Comparison of ENCODE assay signal across 10 cellular contexts in the genomic region with DNA sequence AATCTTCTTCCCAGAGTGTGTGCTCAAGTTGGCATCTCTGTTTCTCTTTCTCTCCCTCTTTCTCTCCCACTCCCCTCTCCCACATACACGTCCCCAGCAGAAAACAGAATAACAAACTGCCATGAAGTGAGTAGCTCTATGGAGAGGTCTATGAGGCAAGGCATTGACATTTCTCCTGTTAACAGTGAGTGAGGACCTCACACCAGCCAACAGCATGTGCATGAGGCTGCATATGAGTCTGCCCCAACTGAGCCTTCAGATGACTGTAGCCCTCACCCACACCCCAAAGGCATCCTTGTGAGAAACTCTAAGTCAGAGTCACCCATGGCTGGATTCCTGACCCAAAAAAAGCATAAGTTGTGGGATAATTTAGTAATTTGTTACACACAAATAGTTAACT. TPM values are rescaled to one million over a fixed set of nuclear protein-coding genes. Genes with fewer than 3 reads are reported as not detected.
DNase-seq lines count a peak whose midpoint lies in the region; ATAC-seq and TF ChIP-seq lines count a peak whose summit lies in the region.
"Had no signal": no experiment of that assay in that cellular context is flagged by ENCODE, and none has a peak within 500 bp of the region (broad histone marks: within the 10 kb centered on the region; RNA-seq: fewer than 3 reads in every experiment).

No MANE protein-coding gene starts in this region.

- BruUV-seq in IMR-90 (replicated peaks; lab: Mats Ljungman, UMichigan) = no TSS peak

- H3K36me3 Mint-ChIP-seq in activated naive CD8-positive, alpha-beta T cell treated with anti-CD3 and anti-CD28 coated beads, Interleukin-2, amount 50 U/mL, for 24 hours (ENCODE audit: low read depth) = peaks cover 57% of the 10 kb centered on the region

- no peak for TF ChIP-seq RAD21 in IMR-90 (IDR thresholded peaks at IDR 0.05; ENCODE audit: low read length)

- H2BK5ac ChIP-seq in IMR-90 (ENCODE audit: low read depth, low read length, poor library complexity, severe bottlenecking) = no peak overlapping the region

- no peak overlapping the region for H3K27ac ChIP-seq in IMR-90 (ENCODE audit: insufficient read depth, low read length)
- H3K27ac ChIP-seq: RWPE1, SJCRH30 had no signal

- no peak overlapping the region for H2BK20ac ChIP-seq in IMR-90 (ENCODE audit: low read depth, low read length)

- no peak overlapping the region for H3K4me2 ChIP-seq in IMR-90 (ENCODE audit: low read depth, low read length)
- H3K4me2 ChIP-seq in skeletal muscle satellite cell (ENCODE audit: low read length) = peak overlapping the region; percentile 52

- H3K9ac ChIP-seq in IMR-90 (ENCODE audit: low read depth, low read length) (no peak overlapping the region), skeletal muscle satellite cell (ENCODE audit: low read depth, low read length) (no peak overlapping the region)

- TF ChIP-seq POLR2A in IMR-90 (IDR thresholded peaks at IDR 0.05; ENCODE audit: low read depth, low read length) = no peak

- H2AFZ ChIP-seq in IMR-90 (replicated peaks; ENCODE audit: low read length, poor library complexity) = peak overlapping the region; percentile 49

- no peak overlapping the region; the same call in 1 of the 2 replicates for H2AK5ac ChIP-seq in IMR-90 (ENCODE audit: low read depth, low read length)

- POLR2A ChIA-PET in IMR-90 (lab: Charles Lee; ENCODE audit: unreplicated experiment) = no interaction called here

- H3K4me1 ChIP-seq in IMR-90 (ENCODE audit: control insufficient read depth, insufficient read depth, low read length) (no peaks in the 10 kb centered on the region), skeletal muscle satellite cell (ENCODE audit: control insufficient read depth, insufficient read depth, low read length) (peaks cover 13% of the 10 kb centered on the region)
- H3K4me1 ChIP-seq: SJCRH30 had no signal

- dilution Hi-C loops in IMR-90 (cut with HindIII; ENCODE audit: low sequenced_read_pairs, unreplicated experiment) = no loop called here

- no peak overlapping the region for H3K56ac ChIP-seq in IMR-90 (ENCODE audit: extremely low read depth, insufficient read depth, low read length)

- H3K79me1 ChIP-seq in IMR-90 (ENCODE audit: low read depth in 1 of 2, low read length in 2 of 2) = no peaks in the 10 kb centered on the region

- intact Hi-C loops in IMR-90 (cut with micrococcal nuclease) = loop anchor here (2.0 kb wide), 3 partner anchors 196 to 814 kb away; no protein-coding TSS in a partner anchor

- H3K4me3 ChIP-seq in IMR-90 (ENCODE audit: insufficient read depth, low read depth, low read length) (no peak overlapping the region), skeletal muscle satellite cell (ENCODE audit: low read length) (no peak overlapping the region)
- H3K4me3 ChIP-seq: SJCRH30 had no signal

- H3K23ac ChIP-seq in IMR-90 (ENCODE audit: low read depth, low read length) = no peak overlapping the region

- H3K27me3 ChIP-seq in IMR-90 (ENCODE audit: control insufficient read depth, insufficient read depth, low read length) (peaks cover 8% of the 10 kb centered on the region; the same call in 1 of the 2 replicates), skeletal muscle satellite cell (ENCODE audit: control insufficient read depth, insufficient read depth, low read length) (no peaks in the 10 kb centered on the region)
- H3K27me3 ChIP-seq: SJCRH30 had no signal

- in situ Hi-C loops in IMR-90 (cut with MboI; ENCODE audit: low sequenced_read_pairs) = loop anchor here (10.0 kb wide), 1 partner anchor 328 kb away; no protein-coding TSS in a partner anchor

- no peak overlapping the region for H2BK120ac ChIP-seq in IMR-90 (ENCODE audit: low read depth, low read length)

- H4K91ac ChIP-seq in IMR-90 (ENCODE audit: insufficient read depth, low read depth, low read length) = no peak overlapping the region

- no peaks in the 10 kb centered on the region for H3K9me3 Mint-ChIP-seq in activated naive CD8-positive, alpha-beta T cell treated with anti-CD3 and anti-CD28 coated beads, Interleukin-2, amount 50 U/mL, for 24 hours

- no peaks in the 10 kb centered on the region for H3K9me1 ChIP-seq in IMR-90 (ENCODE audit: insufficient read depth, low read length)

- H3K4me1 Mint-ChIP-seq in activated naive CD8-positive, alpha-beta T cell treated with anti-CD3 and anti-CD28 coated beads, Interleukin-2, amount 50 U/mL, for 24 hours = peaks cover 82% of the 10 kb centered on the region

- WGBS in IMR-90 (ENCODE audit: extremely low coverage in 2 of 2, insufficient read length in 1 of 2), 2 experiments = no CpG with 5 or more reads among the region's 1 CpG

- no peaks in the 10 kb centered on the region for H3K27me3 Mint-ChIP-seq in activated naive CD8-positive, alpha-beta T cell treated with anti-CD3 and anti-CD28 coated beads, Interleukin-2, amount 50 U/mL, for 24 hours

- H3K14ac ChIP-seq in IMR-90 (replicated peaks; ENCODE audit: low read depth, low read length) = no peak overlapping the region

- H4K20me1 ChIP-seq in IMR-90 (ENCODE audit: insufficient read depth, low read length) = no peaks in the 10 kb centered on the region

- H2AK9ac ChIP-seq in IMR-90 (replicated peaks; ENCODE audit: low read depth, low read length, poor library complexity) = no peak overlapping the region

- H4K5ac ChIP-seq in IMR-90 (ENCODE audit: low read depth, low read length) = no peak overlapping the region

- H3K4me3 Mint-ChIP-seq in activated naive CD8-positive, alpha-beta T cell treated with anti-CD3 and anti-CD28 coated beads, Interleukin-2, amount 50 U/mL, for 24 hours = peak overlapping the region; percentile 45

- H3K18ac ChIP-seq in IMR-90 (ENCODE audit: low read depth, low read length) = no peak overlapping the region

- H3K9me3 ChIP-seq in IMR-90 (ENCODE audit: control insufficient read depth, insufficient read depth, low read length) (no peaks in the 10 kb centered on the region), skeletal muscle satellite cell (replicated peaks; ENCODE audit: low read length) (no peaks in the 10 kb centered on the region)
- H3K9me3 ChIP-seq: SJCRH30 had no signal

- no peak overlapping the region for H3K4ac ChIP-seq in IMR-90 (ENCODE audit: low read depth, low read length)

- DNase-seq in EL = peak; percentile 2
- no peak for DNase-seq in IMR-90
- DNase-seq in activated naive CD8-positive, alpha-beta T cell treated with anti-CD3 and anti-CD28 coated beads, Interleukin-2, amount 50 U/mL, for 24 hours = no peak
- DNase-seq in stimulated activated naive CD4-positive, alpha-beta T cell (lab: John Stamatoyannopoulos, UW) = no peak
- DNase-seq in NCI-H69 (lab: John Stamatoyannopoulos, UW) = no peak
- DNase-seq in NCI-H1694 treated with DMSO at 0.1 percent for 48 hours (lab: John Stamatoyannopoulos, UW) = no peak
- DNase-seq: NCI-H187 had no signal

- no peak for TF ChIP-seq CTCF in IMR-90 (conservative IDR thresholded peaks at IDR 0.05; ENCODE audit: low read depth, low read length)

- peak overlapping the region; percentile 68 for H3K27ac Mint-ChIP-seq in activated naive CD8-positive, alpha-beta T cell treated with anti-CD3 and anti-CD28 coated beads, Interleukin-2, amount 50 U/mL, for 24 hours

- no peak overlapping the region for H2BK15ac ChIP-seq in IMR-90 (ENCODE audit: low read depth, low read length)

- CTCF ChIA-PET in IMR-90 (lab: Yijun Ruan, JAX) = no interaction called here

- no peaks in the 10 kb centered on the region for H3K36me3 ChIP-seq in IMR-90 (ENCODE audit: control insufficient read depth, insufficient read depth, low read length)
- no peaks in the 10 kb centered on the region for H3K36me3 ChIP-seq in skeletal muscle satellite cell (ENCODE audit: insufficient read depth, low read length)
- H3K36me3 ChIP-seq: SJCRH30 had no signal

- no peak overlapping the region for H4K8ac ChIP-seq in IMR-90 (ENCODE audit: low read depth in 2 of 2, low read length in 2 of 2)

- ATAC-seq in IMR-90 (ENCODE audit: low read depth) = no peak
- peak; percentile 42 for ATAC-seq in activated naive CD8-positive, alpha-beta T cell treated with anti-CD3 and anti-CD28 coated beads, Interleukin-2, amount 50 U/mL, for 24 hours

TF ChIP-seq in IMR-90, 13 proteins besides CTCF, POLR2A, EP300 and RAD21 (continues in another document):
- TF ChIP-seq MAZ (IDR thresholded peaks at IDR 0.05; ENCODE audit: borderline replicate concordance, low read depth, low read length) = no peak
- TF ChIP-seq, protein P1, sequence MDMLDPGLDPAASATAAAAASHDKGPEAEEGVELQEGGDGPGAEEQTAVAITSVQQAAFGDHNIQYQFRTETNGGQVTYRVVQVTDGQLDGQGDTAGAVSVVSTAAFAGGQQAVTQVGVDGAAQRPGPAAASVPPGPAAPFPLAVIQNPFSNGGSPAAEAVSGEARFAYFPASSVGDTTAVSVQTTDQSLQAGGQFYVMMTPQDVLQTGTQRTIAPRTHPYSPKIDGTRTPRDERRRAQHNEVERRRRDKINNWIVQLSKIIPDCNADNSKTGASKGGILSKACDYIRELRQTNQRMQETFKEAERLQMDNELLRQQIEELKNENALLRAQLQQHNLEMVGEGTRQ (IDR thresholded peaks at IDR 0.05; ENCODE audit: low read depth, low read length) = no peak
- TF ChIP-seq BHLHE40 (IDR thresholded peaks at IDR 0.05; ENCODE audit: low read depth, low read length) = no peak
- TF ChIP-seq RFX5 (IDR thresholded peaks at IDR 0.05; ENCODE audit: low read depth, low read length) = no peak
- no peak for TF ChIP-seq FOS (IDR thresholded peaks at IDR 0.05; ENCODE audit: low read depth, low read length)
- no peak for TF ChIP-seq MAFK (IDR thresholded peaks at IDR 0.05; ENCODE audit: low read depth, low read length)
- TF ChIP-seq RCOR1 (IDR thresholded peaks at IDR 0.05; ENCODE audit: insufficient replicate concordance, low read length) = no peak
- no peak for TF ChIP-seq SMC3 (IDR thresholded peaks at IDR 0.05; ENCODE audit: low read depth, low read length)
- no peak for TF ChIP-seq MXI1 (IDR thresholded peaks at IDR 0.05; ENCODE audit: borderline replicate concordance, low read depth, low read length)
- no peak for TF ChIP-seq NFE2L2 (IDR thresholded peaks at IDR 0.05; ENCODE audit: low read depth, low read length)
- TF ChIP-seq CHD1 (IDR thresholded peaks at IDR 0.05; ENCODE audit: low read depth, low read length) = no peak
- TF ChIP-seq CEBPB (IDR thresholded peaks at IDR 0.05; ENCODE audit: low read depth, low read length) = no peak

RNA-seq across cellular contexts. Expression of a gene that starts 50.4 kb away (rescaled TPM):
- total RNA-seq in IMR-90 (2012; rRNA removed) = 6.3 and 23.3 TPM in 2 replicates
- 15.6 and 20.3 TPM in 2 replicates for polyA plus RNA-seq in IMR-90 (2012; rRNA removed)
- polyA plus RNA-seq in IMR-90 (2012; cell fraction: cytosol; rRNA removed) = 1.2 and 5.4 TPM in 2 replicates
- polyA plus RNA-seq in IMR-90 (2012; cell fraction: nucleus; rRNA removed; ENCODE audit: low replicate concordance) = 7.3 and 10.8 TPM in 2 replicates
- total RNA-seq in skeletal muscle satellite cell (2012; rRNA removed) = 18.6 and 30.4 TPM in 2 replicates

RNA-seq across cellular contexts. Expression of a gene that starts 57.3 kb away (rescaled TPM):
- 4.4 and 6.8 TPM in 2 replicates for total RNA-seq in IMR-90 (2012; rRNA removed)
- polyA plus RNA-seq in IMR-90 (2012; rRNA removed) = 0.39 and 0.46 TPM in 2 replicates
- polyA plus RNA-seq in IMR-90 (2012; cell fraction: cytosol; rRNA removed) = 0.04 and 0.10 TPM in 2 replicates
- 0.32 TPM in 1 of 2 replicates, not detected in the other for polyA plus RNA-seq in IMR-90 (2012; cell fraction: nucleus; rRNA removed; ENCODE audit: low replicate concordance)
- 1.1 and 2.0 TPM in 2 replicates for total RNA-seq in skeletal muscle satellite cell (2012; rRNA removed)
